8 cellular contexts compared by ENCODE assay signal in the genomic region with DNA sequence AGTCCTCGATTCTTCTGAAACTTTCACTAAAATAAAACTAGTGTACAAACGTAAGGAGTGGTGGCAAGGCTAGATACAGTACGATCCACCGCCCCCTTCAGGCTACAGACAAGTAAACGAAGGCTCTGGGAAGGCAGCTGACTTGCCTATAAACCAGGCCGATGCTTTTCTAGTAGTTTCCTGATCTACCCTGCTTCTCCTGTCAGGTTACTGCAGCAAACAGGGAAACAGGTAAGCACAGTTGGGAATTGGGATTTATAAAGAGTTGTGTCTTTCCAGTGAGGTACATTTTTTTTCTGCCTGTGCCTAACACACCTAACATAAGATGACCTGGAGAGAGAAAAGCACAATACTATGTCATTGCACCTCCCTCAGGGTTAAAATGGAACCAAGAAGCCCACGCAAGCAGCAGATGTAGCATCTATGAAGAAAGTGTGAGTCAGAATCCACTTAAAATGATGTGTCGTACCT.
A peak's percentile ranks its signal among the peaks of the same experiment; 100 is the strongest.
DNase-seq lines count a peak whose midpoint lies in the region; ATAC-seq and TF ChIP-seq lines count a peak whose summit lies in the region.

No MANE protein-coding gene starts in this region.

- intact Hi-C loops in head of caudate nucleus (cut with DNase I) = no loop called here

- no peak for DNase-seq in GM12864 (ENCODE audit: low read depth)
- DNase-seq in activated T-cell treated with anti-CD3 and anti-CD28 coated beads, Interleukin-2, amount 50 U/mL, for 72 hours = peak; percentile 65 to 69
- peak in 24 of 42 donors; percentile 23 to 73 (median 47) for DNase-seq in head of caudate nucleus
- DNase-seq in stimulated activated CD8-positive, alpha-beta memory T cell treated with anti-CD3 and anti-CD28 coated beads, Interleukin-4, amount 100 ng/mL, for 48 hours = peak; percentile 64

- H3K9me3 Mint-ChIP-seq in activated T-cell treated with anti-CD3 and anti-CD28 coated beads, Interleukin-2, amount 50 U/mL, for 72 hours = peaks cover 2 to 4% of the 10 kb centered on the region in 2 donors

- no peaks in the 10 kb centered on the region for H3K79me2 ChIP-seq in Loucy (ENCODE audit: insufficient read depth, low read length)

- no peaks in the 10 kb centered on the region for H3F3A ChIP-seq in Loucy (ENCODE audit: low read depth)

- no peaks in the 10 kb centered on the region for H3K27me3 ChIP-seq in Loucy (ENCODE audit: insufficient read depth, low read length, poor library complexity, severe bottlenecking)

- H3K4me1 ChIP-seq in Loucy (ENCODE audit: insufficient read depth, low read length, poor library complexity, severe bottlenecking) = peaks cover 10% of the 10 kb centered on the region

- H3K4me3 ChIP-seq in GM12864 (ENCODE audit: low read depth, low read length) (no peak overlapping the region), Loucy (ENCODE audit: low read length, poor library complexity, severe bottlenecking) (no peak overlapping the region)

- TF ChIP-seq CTCF in GM12864 (IDR thresholded peaks at IDR 0.05; ENCODE audit: low read depth, low read length, missing control alignments) = peak; percentile 26
- peak; percentile 56 for TF ChIP-seq CTCF in Loucy (conservative IDR thresholded peaks at IDR 0.05; ENCODE audit: low read length)

- H3K9me2 ChIP-seq in Loucy (replicated peaks; ENCODE audit: low read depth, low read length) = no peaks in the 10 kb centered on the region

- peaks cover 44% of the 10 kb centered on the region for H3K4me1 Mint-ChIP-seq in activated T-cell treated with anti-CD3 and anti-CD28 coated beads, Interleukin-2, amount 50 U/mL, for 72 hours (ENCODE audit: low read depth)

- H3K27ac Mint-ChIP-seq in activated T-cell treated with anti-CD3 and anti-CD28 coated beads, Interleukin-2, amount 50 U/mL, for 72 hours = peak overlapping the region; percentile 74

- no peaks in the 10 kb centered on the region for H3K36me3 ChIP-seq in Loucy (ENCODE audit: insufficient read depth, low read length)

- no peak overlapping the region for H3K4me2 ChIP-seq in Loucy (ENCODE audit: low read depth, low read length, poor library complexity, severe bottlenecking)

- peaks cover 5 to 8% of the 10 kb centered on the region in 2 donors for H3K36me3 Mint-ChIP-seq in activated T-cell treated with anti-CD3 and anti-CD28 coated beads, Interleukin-2, amount 50 U/mL, for 72 hours (ENCODE audit: insufficient read depth in 2 of 2)

- H3K9me3 ChIP-seq in Loucy (ENCODE audit: insufficient read depth, low read depth, low read length) = peaks cover 13% of the 10 kb centered on the region

- H3K27me3 Mint-ChIP-seq in activated T-cell treated with anti-CD3 and anti-CD28 coated beads, Interleukin-2, amount 50 U/mL, for 72 hours (ENCODE audit: low read depth) = no peaks in the 10 kb centered on the region

- no peaks in the 10 kb centered on the region for H4K20me1 ChIP-seq in Loucy (ENCODE audit: insufficient read depth, low read length, poor library complexity, severe bottlenecking)

- no peak overlapping the region for H2AFZ ChIP-seq in Loucy (ENCODE audit: low read length)

- peak overlapping the region; percentile 71 to 83 for H3K4me3 Mint-ChIP-seq in activated T-cell treated with anti-CD3 and anti-CD28 coated beads, Interleukin-2, amount 50 U/mL, for 72 hours

- H3K9ac ChIP-seq in Loucy (ENCODE audit: low read depth, low read length, poor library complexity, severe bottlenecking) = no peak overlapping the region

- ATAC-seq in activated T-cell treated with anti-CD3 and anti-CD28 coated beads, Interleukin-2, amount 50 U/mL, for 72 hours (replicated peaks in 1 of 2) = peak; percentile 99
- ATAC-seq in HG03442 (IDR thresholded peaks at IDR 0.05; ENCODE audit: unreplicated experiment) (no peak), HG03457 (IDR thresholded peaks at IDR 0.05; ENCODE audit: unreplicated experiment) (no peak), GM21723 (IDR thresholded peaks at IDR 0.05; ENCODE audit: unreplicated experiment) (no peak)

Comparison
In these comparisons a context has a peak if more than half of its experiments do, and no peak if none do; other contexts are left out.
1. ATAC-seq: peak in activated T-cell treated with anti-CD3 and anti-CD28 coated beads, Interleukin-2, amount 50 U/mL, for 72 hours (2 of 2); none in HG03442 (single experiment), HG03457 (single experiment) and GM21723 (single experiment).